ENCODE assay signal across 10 cellular contexts in genomic region chr20:47773381-47773786, GRCh38. TPM values are rescaled to one million over a fixed set of nuclear protein-coding genes. Genes with fewer than 3 reads are reported as not detected.
A peak's percentile ranks its signal among the peaks of the same experiment; 100 is the strongest.
DNase-seq lines count a peak whose midpoint lies in the region; ATAC-seq lines count a peak whose summit lies in the region.
"Had no signal": no experiment of that assay in that cellular context is flagged by ENCODE, and none has a peak within 500 bp of the region (broad histone marks: within the 10 kb centered on the region; RNA-seq: fewer than 3 reads in every experiment).

No MANE protein-coding gene starts in this region.

- intact Hi-C loops in sciatic nerve (cut with DNase I): no loop called here

- DNase-seq in NCI-H69 (lab: John Stamatoyannopoulos, UW) (peak; percentile 65), dermis microvascular lymphatic vessel endothelial cell (ENCODE audit: low read depth in 2 of 2) (peak; percentile 79 to 88), left lobe of liver (ENCODE audit: low spot score) (no peak), sciatic nerve (ENCODE audit: low spot score) (no peak), cortex of kidney (lab: John Stamatoyannopoulos, UW) (no peak), ecto neural progenitor cell (ENCODE audit: low spot score) (no peak), GDM1 (lab: John Stamatoyannopoulos, UW) (no peak)
- DNase-seq in activated effector memory CD4-positive, alpha-beta T cell treated with Interleukin-2 at 50 U/mL for 16 hours: no peak
- DNase-seq: activated CD4-positive, alpha-beta T cell treated with anti-CD3 and anti-CD28 coated beads, Interleukin-2, amount 10 ng/mL, durations not matched to agents 24 days and 14 days; activated T-cell treated with anti-CD3 and anti-CD28 coated beads, Interleukin-2, amount 50 U/mL, for 72 hours had no signal

- ATAC-seq in left lobe of liver: peak; percentile 19
- ATAC-seq in sciatic nerve: peak; percentile 39
- ATAC-seq: activated T-cell treated with anti-CD3 and anti-CD28 coated beads, Interleukin-2, amount 50 U/mL, for 72 hours had no signal

RNA-seq across cellular contexts. Expression of gene SULF2, which starts 11.9 kb away (rescaled TPM):
- total RNA-seq in dermis microvascular lymphatic vessel endothelial cell: 72.9 and 220 TPM in 2 replicates
- 110 TPM for total RNA-seq in left lobe of liver
- total RNA-seq in sciatic nerve: 79.2 TPM

Comparison
In these comparisons a context has a peak if more than half of its experiments do, and no peak if none do; other contexts are left out.
1. DNase-seq: peak in NCI-H69 (single experiment) and dermis microvascular lymphatic vessel endothelial cell (2 of 2); none in left lobe of liver (single experiment), sciatic nerve (single experiment), cortex of kidney (single experiment), ecto neural progenitor cell (single experiment), GDM1 (single experiment) and activated effector memory CD4-positive, alpha-beta T cell treated with Interleukin-2 at 50 U/mL for 16 hours (single experiment).